ENCODE assay signal across 17 cellular contexts in genomic region chr12:108980831-108981618, GRCh38. TPM values are rescaled to one million over a fixed set of nuclear protein-coding genes. Genes with fewer than 3 reads are reported as not detected.
A peak's percentile ranks its signal among the peaks of the same experiment; 100 is the strongest.
DNase-seq lines count a peak whose midpoint lies in the region; ATAC-seq and TF ChIP-seq lines count a peak whose summit lies in the region.
"Had no signal": no experiment of that assay in that cellular context is flagged by ENCODE, and none has a peak within 500 bp of the region (broad histone marks: within the 10 kb centered on the region; RNA-seq: fewer than 3 reads in every experiment).

No MANE protein-coding gene starts in this region.

- no TSS peak for BruUV-seq in Panc1 (replicated peaks; lab: Mats Ljungman, UMichigan)

- TF ChIP-seq CTCF in Panc1 (IDR thresholded peaks at IDR 0.05): no peak
- TF ChIP-seq CTCF in cardiac muscle cell (IDR thresholded peaks at IDR 0.05; ENCODE audit: low read depth, low read length): no peak

- H3K14ac ChIP-seq in neuronal stem cell (ENCODE audit: low read length): no peak overlapping the region

- H3K4me2 ChIP-seq in neuronal stem cell (ENCODE audit: insufficient read depth, low read length, poor library complexity, severe bottlenecking): no peak overlapping the region

- CTCF ChIA-PET in Panc1 (lab: Charles Lee): no interaction called here

- no peak overlapping the region for H3K4me3 ChIP-seq in Panc1 (ENCODE audit: low read depth in 2 of 2, low read length in 2 of 2)
- H3K4me3 ChIP-seq in cardiac muscle cell: no peak overlapping the region
- H3K4me3 ChIP-seq in neuronal stem cell (ENCODE audit: low read length in 2 of 2): no peak overlapping the region

- no peak overlapping the region for H2BK15ac ChIP-seq in neuronal stem cell (ENCODE audit: low read length)

- H3K4ac ChIP-seq in neuronal stem cell (ENCODE audit: low read length): no peak overlapping the region

- H3K27me3 ChIP-seq in Panc1 (ENCODE audit: control insufficient read depth, insufficient read depth, low read length) (peaks cover 3% of the 10 kb centered on the region; the same call in 1 of the 2 replicates), cardiac muscle cell (no peaks in the 10 kb centered on the region), neuronal stem cell (ENCODE audit: control insufficient read depth in 3 of 3, insufficient read depth in 3 of 3, low read depth in 1 of 3, low read length in 3 of 3) (peaks cover 0 to 13% (median 0%) of the 10 kb centered on the region in 3 experiments)

- no peak overlapping the region for H2AFZ ChIP-seq in neuronal stem cell (ENCODE audit: low read length)

- DNase-seq in EL (peak; percentile 69), Panc1 (ENCODE audit: low read depth, low spot score) (no peak), cardiac muscle cell (ENCODE audit: low read depth in 1 of 2, low spot score in 1 of 2) (peak; percentile 60 to 89), neuronal stem cell (ENCODE audit: low spot score) (no peak), NCI-H146 (lab: John Stamatoyannopoulos, UW) (no peak), NCI-H1105 (lab: John Stamatoyannopoulos, UW) (no peak)
- DNase-seq in activated CD4-positive, alpha-beta T cell treated with anti-CD3 and anti-CD28 coated beads for 1 hour: no peak
- DNase-seq: activated gamma-delta T cell; C1 segment of cervical spinal cord; DMS79; effector memory CD8-positive, alpha-beta T cell; foreskin melanocyte; HCEC 1CT; KBM-7; NCI-H1436 treated with DMSO at 0.1 percent for 48 hours had no signal

- H3K9me3 ChIP-seq in Panc1 (ENCODE audit: control insufficient read depth, insufficient read depth, low read depth, low read length) (no peaks in the 10 kb centered on the region), cardiac muscle cell (ENCODE audit: low read depth) (no peaks in the 10 kb centered on the region), neuronal stem cell (replicated peaks in 1 of 2; ENCODE audit: control insufficient read depth in 2 of 2, insufficient read depth in 1 of 2, low read depth in 1 of 2, low read length in 2 of 2) (peaks cover 0 to 7% of the 10 kb centered on the region in 2 donors)

- no peak overlapping the region for H2AK5ac ChIP-seq in neuronal stem cell (ENCODE audit: low read depth, low read length)

- intact Hi-C loops in Panc1 (cut with micrococcal nuclease; ENCODE audit: unreplicated experiment): no loop called here

- H2BK120ac ChIP-seq in neuronal stem cell (ENCODE audit: low read depth, low read length): no peak overlapping the region

- no peak overlapping the region for H2BK12ac ChIP-seq in neuronal stem cell (ENCODE audit: low read length)

- H3K79me1 ChIP-seq in neuronal stem cell (ENCODE audit: low read depth, low read length): no peaks in the 10 kb centered on the region

- no peak overlapping the region for H4K8ac ChIP-seq in neuronal stem cell (ENCODE audit: low read depth, low read length)

- no peak overlapping the region for H3K9ac ChIP-seq in neuronal stem cell (ENCODE audit: low read depth, low read length, poor library complexity)

- H3K23ac ChIP-seq in neuronal stem cell (ENCODE audit: low read depth, low read length, poor library complexity): no peak overlapping the region

- in situ Hi-C loops in Panc1 (cut with HindIII; ENCODE audit: low pct_unique_long_range_greater_than_20kb, low sequenced_read_pairs): no loop called here

- no peak overlapping the region for H4K91ac ChIP-seq in neuronal stem cell (ENCODE audit: low read depth, low read length, poor library complexity)

- no peak overlapping the region for H3K27ac ChIP-seq in Panc1 (ENCODE audit: low read length)
- peak overlapping the region; percentile 83 for H3K27ac ChIP-seq in cardiac muscle cell
- peak overlapping the region; percentile 33 for H3K27ac ChIP-seq in neuronal stem cell (replicated peaks; ENCODE audit: low read length)

- H3K18ac ChIP-seq in neuronal stem cell (ENCODE audit: low read length): no peak overlapping the region

- no peak overlapping the region for H2BK5ac ChIP-seq in neuronal stem cell (ENCODE audit: low read length)

- H3K36me3 ChIP-seq in Panc1 (ENCODE audit: control insufficient read depth, insufficient read depth, low read length) (no peaks in the 10 kb centered on the region), cardiac muscle cell (no peaks in the 10 kb centered on the region), neuronal stem cell (replicated peaks in 1 of 2; ENCODE audit: control insufficient read depth in 2 of 2, insufficient read depth in 2 of 2, low read length in 2 of 2) (peaks cover 0 to 1% of the 10 kb centered on the region in 2 donors)

- H3K4me1 ChIP-seq in Panc1 (ENCODE audit: control insufficient read depth, insufficient read depth, low read length): no peaks in the 10 kb centered on the region
- no peaks in the 10 kb centered on the region for H3K4me1 ChIP-seq in cardiac muscle cell (ENCODE audit: low read depth)
- peaks cover 0 to 2% of the 10 kb centered on the region in 2 donors for H3K4me1 ChIP-seq in neuronal stem cell (ENCODE audit: control insufficient read depth in 2 of 2, insufficient read depth in 1 of 2, low read depth in 1 of 2, low read length in 2 of 2)

- WGBS in neuronal stem cell (ENCODE audit: extremely low coverage in 2 of 2, insufficient read length in 2 of 2, insufficient replicate concordance in 1 of 2), 2 donors: no CpG with 5 or more reads among the region's 9 CpGs

- POLR2A ChIA-PET in Panc1 (lab: Charles Lee): no interaction called here

- peak; percentile 45 for ATAC-seq in Panc1
- ATAC-seq in HG02981 (IDR thresholded peaks at IDR 0.05; ENCODE audit: unreplicated experiment): no peak
- ATAC-seq: effector memory CD8-positive, alpha-beta T cell had no signal

RNA-seq across cellular contexts. Expression of gene SVOP, which starts 39.8 kb away (rescaled TPM):
- total RNA-seq in Panc1 (2021; ENCODE audit: unreplicated experiment) (not detected), cardiac muscle cell (not detected in 2 replicates)
- not detected for polyA plus RNA-seq in Panc1 (2012; ENCODE audit: insufficient read length)
- polyA plus RNA-seq in cardiac muscle cell: not detected in 2 replicates
- 0.01 TPM for polyA plus RNA-seq in neuronal stem cell (2013, experiment 1 of 2)
- 0.04 TPM for polyA plus RNA-seq in neuronal stem cell (2013, experiment 2 of 2)
- total RNA-seq: NCI-H460 had no signal

Comparison
In these comparisons a context has a peak if more than half of its experiments do, and no peak if none do; other contexts are left out.
1. DNase-seq: peak in EL (single experiment) and cardiac muscle cell (2 of 2); none in Panc1 (single experiment), neuronal stem cell (single experiment), NCI-H146 (single experiment), NCI-H1105 (single experiment) and activated CD4-positive, alpha-beta T cell treated with anti-CD3 and anti-CD28 coated beads for 1 hour (single experiment).